13 cellular contexts compared by ENCODE assay signal in genomic region chr4:110091426-110091825, GRCh38.
A peak's percentile ranks its signal among the peaks of the same experiment; 100 is the strongest.
DNase-seq lines count a peak whose midpoint lies in the region; ATAC-seq, FAIRE-seq and TF ChIP-seq lines count a peak whose summit lies in the region.
"Had no signal": no experiment of that assay in that cellular context is flagged by ENCODE, and none has a peak within 500 bp of the region (broad histone marks: within the 10 kb centered on the region; RNA-seq: fewer than 3 reads in every experiment).

No MANE protein-coding gene starts in this region.

- H3K9ac ChIP-seq in PC-3 (ENCODE audit: low read length) (peak overlapping the region; percentile 29; the same call in 1 of the 2 replicates), endothelial cell of umbilical vein (replicated peaks; ENCODE audit: extremely low read depth, insufficient read depth, low read length) (peak overlapping the region; percentile 8)

- H3K27me3 Mint-ChIP-seq in osteocyte (ENCODE audit: unreplicated experiment) = no peaks in the 10 kb centered on the region

- H3K27ac ChIP-seq in PC-3 (ENCODE audit: low read length) (peak overlapping the region; percentile 77), endothelial cell of umbilical vein (ENCODE audit: insufficient read depth, low read depth, low read length) (no peak overlapping the region)
- H3K27ac ChIP-seq: lower lobe of right lung had no signal

- CTCF ChIA-PET in PC-3 (lab: Charles Lee) = interaction anchor here (0.7 kb wide), 1 partner anchor 92 kb away, joined by 3 read pairs; no protein-coding TSS in a partner anchor
- CTCF ChIA-PET in endothelial cell of umbilical vein (lab: Charles Lee) = interaction anchor here (1.0 to 1.5 kb wide), 3 partner anchors 15 to 42 kb away, joined by 3 to 5 read pairs (median 3); no protein-coding TSS in a partner anchor

- no peak for FAIRE-seq in endothelial cell of umbilical vein (lab: Jason Lieb, UNC)
- FAIRE-seq: GM12891 had no signal

- H3K79me2 ChIP-seq in PC-3 (ENCODE audit: low read length) (no peaks in the 10 kb centered on the region), endothelial cell of umbilical vein (ENCODE audit: control insufficient read depth, insufficient read depth, low read length) (no peaks in the 10 kb centered on the region)

- TF ChIP-seq POLR2A in endothelial cell of umbilical vein (IDR thresholded peaks at IDR 0.05; ENCODE audit: low read depth, low read length) = no peak

- peak overlapping the region; percentile 75 for H3K4me2 ChIP-seq in PC-3 (ENCODE audit: low read length)
- H3K4me2 ChIP-seq in endothelial cell of umbilical vein (ENCODE audit: insufficient read depth, low read length) = peak overlapping the region; percentile 57

- peak overlapping the region; percentile 43 for H2AFZ ChIP-seq in PC-3 (ENCODE audit: low read length)
- no peak overlapping the region for H2AFZ ChIP-seq in endothelial cell of umbilical vein (ENCODE audit: low read depth, low read length)

- H3K9me3 Mint-ChIP-seq in osteocyte (ENCODE audit: unreplicated experiment) = no peaks in the 10 kb centered on the region

- no peaks in the 10 kb centered on the region for H3F3A ChIP-seq in PC-3 (ENCODE audit: low read length, unreplicated experiment)

- dilution Hi-C loops in endothelial cell of umbilical vein (cut with MboI; ENCODE audit: extremely low pct_ligation_motif_present, low sequenced_read_pairs) = no loop called here

- no peaks in the 10 kb centered on the region for H3K36me3 Mint-ChIP-seq in osteocyte (ENCODE audit: unreplicated experiment)

- POLR2A ChIA-PET in PC-3 (lab: Charles Lee; ENCODE audit: unreplicated experiment) = interaction anchor here (0.6 kb wide), 1 partner anchor 229 kb away, joined by 3 read pairs; no protein-coding TSS in a partner anchor
- POLR2A ChIA-PET in endothelial cell of umbilical vein (lab: Charles Lee) = no interaction called here

- peaks cover 63% of the 10 kb centered on the region for H3K4me1 ChIP-seq in PC-3 (ENCODE audit: insufficient read depth, low read length)
- peaks cover 26% of the 10 kb centered on the region for H3K4me1 ChIP-seq in endothelial cell of umbilical vein (ENCODE audit: control insufficient read depth, extremely low read depth, insufficient read depth, low read length)
- H3K4me1 ChIP-seq: lower lobe of right lung had no signal

- H4K20me1 ChIP-seq in PC-3 (ENCODE audit: low read length) = no peaks in the 10 kb centered on the region
- no peaks in the 10 kb centered on the region for H4K20me1 ChIP-seq in endothelial cell of umbilical vein (replicated peaks; ENCODE audit: control insufficient read depth, extremely low read depth, insufficient read depth, low read length)

- H3K27me3 ChIP-seq in PC-3 (ENCODE audit: low read length) = no peaks in the 10 kb centered on the region
- H3K27me3 ChIP-seq in endothelial cell of umbilical vein (ENCODE audit: control insufficient read depth in 2 of 2, insufficient read depth in 2 of 2, low read length in 2 of 2) = no peaks in the 10 kb centered on the region

- intact Hi-C loops in PC-3 (cut with micrococcal nuclease) = loop anchor here (5.0 kb wide), 1 partner anchor 106 kb away; the partner anchor contains the start of gene ELOVL6
- intact Hi-C loops in endothelial cell of umbilical vein (cut with micrococcal nuclease) = loop anchor here (2.0 kb wide), 1 partner anchor 13 kb away; no protein-coding TSS in a partner anchor
- intact Hi-C loops in posterior vena cava (cut with DNase I) = no loop called here

- BruUV-seq in PC-3 (replicated peaks; lab: Mats Ljungman, UMichigan) (no TSS peak), endothelial cell of umbilical vein (replicated peaks; lab: Mats Ljungman, UMichigan) (no TSS peak)

- H3K36me3 ChIP-seq in PC-3 (ENCODE audit: low read depth, low read length) = no peaks in the 10 kb centered on the region
- no peaks in the 10 kb centered on the region for H3K36me3 ChIP-seq in endothelial cell of umbilical vein (ENCODE audit: control insufficient read depth in 2 of 2, extremely low read depth in 1 of 2, insufficient read depth in 2 of 2, low read length in 2 of 2)
- H3K36me3 ChIP-seq: lower lobe of right lung had no signal

- no peak overlapping the region for H3K4me3 Mint-ChIP-seq in osteocyte (ENCODE audit: unreplicated experiment)

- no peaks in the 10 kb centered on the region for H3K9me2 ChIP-seq in PC-3 (replicated peaks; ENCODE audit: low read length)

- ATAC-seq in PC-3 = peak; percentile 84
- ATAC-seq: lower lobe of right lung; stimulated activated naive CD8-positive, alpha-beta T cell treated with anti-CD3 and anti-CD28 coated beads, Interleukin-15, Interleukin-2, amounts not matched to agents 100 U/mL and 50 U/mL, for 24 hours had no signal

- H3K27ac Mint-ChIP-seq in osteocyte (ENCODE audit: unreplicated experiment) = peak overlapping the region; percentile 5

- H3K9me3 ChIP-seq in PC-3 (ENCODE audit: low read length) = no peaks in the 10 kb centered on the region
- H3K9me3 ChIP-seq in endothelial cell of umbilical vein (replicated peaks; ENCODE audit: control insufficient read depth, insufficient read depth, low read length) = no peaks in the 10 kb centered on the region
- H3K9me3 ChIP-seq: lower lobe of right lung had no signal

- H3K4me3 ChIP-seq in PC-3 (ENCODE audit: low read length) (peak overlapping the region; percentile 28; the same call in 1 of the 2 replicates), endothelial cell of umbilical vein (replicated peaks in 1 of 3; ENCODE audit: insufficient read depth in 1 of 3, low read depth in 1 of 3, low read length in 3 of 3) (peak overlapping the region in 1 of 3 experiments; percentile 10)
- H3K4me3 ChIP-seq: lower lobe of right lung had no signal

- no peaks in the 10 kb centered on the region for H3K9me1 ChIP-seq in endothelial cell of umbilical vein (replicated peaks; ENCODE audit: control insufficient read depth, extremely low read depth, insufficient read depth, low read length)

- DNase-seq in ELR (ENCODE audit: low read depth) (peak; percentile 93), PC-3 (peak; percentile 90), endothelial cell of umbilical vein (ENCODE audit: low read depth, low spot score) (peak; percentile 45), osteocyte (ENCODE audit: extremely low spot score, unreplicated experiment) (no peak), T-helper 2 cell (no peak), posterior vena cava (ENCODE audit: low spot score) (no peak), putamen (ENCODE audit: low spot score) (no peak)
- DNase-seq: activated T-cell treated with anti-CD3 and anti-CD28 coated beads, Interleukin-2, amount 50 U/mL, for 48 hours; caudate nucleus; lower lobe of right lung; stimulated activated CD4-positive, alpha-beta T cell treated with anti-CD3 and anti-CD28 coated beads, Interleukin-2, amount 100 ng/mL, for 24 hours; stimulated activated naive CD8-positive, alpha-beta T cell treated with anti-CD3 and anti-CD28 coated beads, Interleukin-15, Interleukin-2, amounts not matched to agents 100 U/mL and 50 U/mL, for 24 hours had no signal

- no peak for TF ChIP-seq CTCF in PC-3 (conservative IDR thresholded peaks at IDR 0.05; ENCODE audit: low read depth, low read length)
- TF ChIP-seq CTCF in endothelial cell of umbilical vein (IDR thresholded peaks at IDR 0.05; ENCODE audit: extremely low read depth in 1 of 2, insufficient read depth in 1 of 2, low read depth in 1 of 2, low read length in 2 of 2) = no peak
- no peak for TF ChIP-seq CTCF in osteocyte (IDR thresholded peaks at IDR 0.05)

- peaks cover 44% of the 10 kb centered on the region for H3K4me1 Mint-ChIP-seq in osteocyte (ENCODE audit: unreplicated experiment)

TF ChIP-seq in endothelial cell of umbilical vein, 7 proteins besides CTCF, POLR2A, EP300 and RAD21:
- TF ChIP-seq FOS (IDR thresholded peaks at IDR 0.05; ENCODE audit: borderline replicate concordance, insufficient read depth, low read length) (peak; percentile 18), JUN (IDR thresholded peaks at IDR 0.05; ENCODE audit: borderline replicate concordance, insufficient read depth, insufficient read length, low read depth) (no peak)

Comparison
In these comparisons a context has a peak if more than half of its experiments do, and no peak if none do; other contexts are left out.
1. DNase-seq: peak in ELR (single experiment), PC-3 (single experiment) and endothelial cell of umbilical vein (single experiment); none in osteocyte (single experiment), T-helper 2 cell (0 of 5), posterior vena cava (single experiment) and putamen (single experiment).
2. intact Hi-C loops: an anchor here in PC-3 (5.0 kb wide) and endothelial cell of umbilical vein (2.0 kb wide); none called in posterior vena cava.